8 cellular contexts compared by ENCODE assay signal in genomic region chr4:73676881-73677323, GRCh38. TPM values are rescaled to one million over a fixed set of nuclear protein-coding genes. Genes with fewer than 3 reads are reported as not detected.
DNase-seq lines count a peak whose midpoint lies in the region; ATAC-seq and TF ChIP-seq lines count a peak whose summit lies in the region.

No MANE protein-coding gene starts in this region.

- H3K9me3 Mint-ChIP-seq in activated naive CD4-positive, alpha-beta T cell treated with anti-CD3 and anti-CD28 coated beads for 36 hours = no peaks in the 10 kb centered on the region

- H3K27me3 Mint-ChIP-seq in activated naive CD4-positive, alpha-beta T cell treated with anti-CD3 and anti-CD28 coated beads for 36 hours (ENCODE audit: low read depth) = no peaks in the 10 kb centered on the region

- 0 out of 2 replicates have a peak overlapping the region, but pooled peaks have one; percentile 0 for H2AFZ ChIP-seq in OCI-LY7 (ENCODE audit: low read length)

- H3K4me3 ChIP-seq in OCI-LY7 (ENCODE audit: low read depth, low read length, poor library complexity, severe bottlenecking) = no peak overlapping the region

- peak; percentile 94 for ATAC-seq in GM18907 (IDR thresholded peaks at IDR 0.05; ENCODE audit: unreplicated experiment)
- peak; percentile 74 for ATAC-seq in HG03095 (IDR thresholded peaks at IDR 0.05; ENCODE audit: unreplicated experiment)
- no peak for ATAC-seq in activated CD4-positive, CD25-positive, alpha-beta regulatory T cell treated with anti-CD3 and anti-CD28 coated beads, Interleukin-2, amount 50 U/mL, for 24 hours

- intact Hi-C loops in OCI-LY7 (cut with micrococcal nuclease; ENCODE audit: unreplicated experiment) = no loop called here
- intact Hi-C loops in activated naive CD4-positive, alpha-beta T cell treated with anti-CD3 and anti-CD28 coated beads for 36 hours (cut with micrococcal nuclease) = no loop called here
- intact Hi-C loops in posterior vena cava (cut with DNase I) = no loop called here

- no peak for TF ChIP-seq CTCF in OCI-LY7 (conservative IDR thresholded peaks at IDR 0.05; ENCODE audit: low read length)

- BruUV-seq in OCI-LY7 (replicated peaks; lab: Mats Ljungman, UMichigan) = no TSS peak

- H3K9me2 ChIP-seq in OCI-LY7 (ENCODE audit: insufficient read depth, low read length) = no peaks in the 10 kb centered on the region

- no peak overlapping the region for H3K27ac Mint-ChIP-seq in activated naive CD4-positive, alpha-beta T cell treated with anti-CD3 and anti-CD28 coated beads for 36 hours

- POLR2A ChIA-PET in OCI-LY7 (lab: Charles Lee) = interaction anchor here (0.5 to 1.5 kb wide), 3 partner anchors 10 to 344 kb away, joined by 3 to 6 read pairs (median 3); no protein-coding TSS in a partner anchor

- H3K36me3 ChIP-seq in OCI-LY7 (ENCODE audit: insufficient read depth, low read length) = no peaks in the 10 kb centered on the region

- no peaks in the 10 kb centered on the region for H3K4me1 Mint-ChIP-seq in activated naive CD4-positive, alpha-beta T cell treated with anti-CD3 and anti-CD28 coated beads for 36 hours (ENCODE audit: low read depth)

- H3K9me3 ChIP-seq in OCI-LY7 (ENCODE audit: low read length) = no peaks in the 10 kb centered on the region

- CTCF ChIA-PET in OCI-LY7 (lab: Charles Lee; ENCODE audit: unreplicated experiment) = no interaction called here
- CTCF ChIA-PET in activated naive CD4-positive, alpha-beta T cell treated with anti-CD3 and anti-CD28 coated beads for 36 hours (lab: Charles Lee) = no interaction called here

- peak overlapping the region; percentile 16; the same call in 1 of the 2 replicates for H3K4me2 ChIP-seq in OCI-LY7 (ENCODE audit: low read length)

- no peaks in the 10 kb centered on the region for H4K20me1 ChIP-seq in OCI-LY7 (ENCODE audit: insufficient read depth, low read length)

- H3K27ac ChIP-seq in OCI-LY7 (ENCODE audit: low read depth, low read length, poor library complexity, severe bottlenecking) = no peak overlapping the region

- no peak overlapping the region for H3K4me3 Mint-ChIP-seq in activated naive CD4-positive, alpha-beta T cell treated with anti-CD3 and anti-CD28 coated beads for 36 hours

- no peaks in the 10 kb centered on the region for H3K36me3 Mint-ChIP-seq in activated naive CD4-positive, alpha-beta T cell treated with anti-CD3 and anti-CD28 coated beads for 36 hours (ENCODE audit: low read depth)

- H3K79me2 ChIP-seq in OCI-LY7 (ENCODE audit: insufficient read depth, low read depth, low read length) = no peaks in the 10 kb centered on the region

- peaks cover 8% of the 10 kb centered on the region for H3K4me1 ChIP-seq in OCI-LY7 (ENCODE audit: insufficient read depth, low read length, poor library complexity, severe bottlenecking)

- DNase-seq in OCI-LY7 (ENCODE audit: low spot score) (peak; percentile 33), left kidney (ENCODE audit: low read depth, low spot score) (peak; percentile 76), posterior vena cava (ENCODE audit: low spot score) (no peak), SK-N-DZ (ENCODE audit: low spot score) (no peak)
- DNase-seq in activated naive CD4-positive, alpha-beta T cell treated with anti-CD3 and anti-CD28 coated beads for 36 hours = no peak

RNA-seq across cellular contexts. Expression of gene RASSF6, which starts 56.7 kb away (rescaled TPM):
- total RNA-seq in OCI-LY7 (2014; rRNA removed; shearing (Covaris generic)) = 32.5 and 48.3 TPM in 2 replicates
- total RNA-seq in OCI-LY7 (2022) = 62.2 and 86.6 TPM in 2 replicates
- total RNA-seq in activated naive CD4-positive, alpha-beta T cell treated with anti-CD3 and anti-CD28 coated beads for 36 hours = not detected
- not detected for total RNA-seq in posterior vena cava
- polyA plus RNA-seq in SK-N-DZ (2014; cell fraction: cytosol; rRNA removed) = 0.51 and 1.1 TPM in 2 replicates
- polyA plus RNA-seq in SK-N-DZ (2014; cell fraction: nucleus; rRNA removed) = 0.17 and 1.9 TPM in 2 replicates

Comparison
In these comparisons a context has a peak if more than half of its experiments do, and no peak if none do; other contexts are left out.
1. ATAC-seq: peak in GM18907 (single experiment) and HG03095 (single experiment); none in activated CD4-positive, CD25-positive, alpha-beta regulatory T cell treated with anti-CD3 and anti-CD28 coated beads, Interleukin-2, amount 50 U/mL, for 24 hours (0 of 2).
2. DNase-seq: peak in OCI-LY7 (single experiment) and left kidney (single experiment); none in activated naive CD4-positive, alpha-beta T cell treated with anti-CD3 and anti-CD28 coated beads for 36 hours (single experiment), posterior vena cava (single experiment) and SK-N-DZ (single experiment).
3. RNA of gene RASSF6, which starts 56.7 kb away (total RNA-seq): 32.5 to 86.6 TPM in OCI-LY7; not detected in activated naive CD4-positive, alpha-beta T cell treated with anti-CD3 and anti-CD28 coated beads for 36 hours and not detected in posterior vena cava; every median in the first group is over 10 times any median in the second.